Comparison of ENCODE assay signal across 1 cellular context in genomic region chr16:22186517-22186916, GRCh38.
TF ChIP-seq lines count a peak whose summit lies in the region.

No MANE protein-coding gene starts in this region.

TF ChIP-seq in WTC11, 78 proteins besides CTCF, POLR2A, EP300 and RAD21 (continued from another document):
- TF ChIP-seq ZNF138 (CRISPR knock-in tag; conservative IDR thresholded peaks at IDR 0.05) (no peak), ESRRA (CRISPR knock-in tag; IDR thresholded peaks at IDR 0.05; ENCODE audit: borderline replicate concordance) (no peak), NR2C2 (CRISPR knock-in tag; IDR thresholded peaks at IDR 0.05) (no peak), OVOL2 (CRISPR knock-in tag; IDR thresholded peaks at IDR 0.05; ENCODE audit: borderline replicate concordance) (no peak), GTF2I (CRISPR knock-in tag; conservative IDR thresholded peaks at IDR 0.05) (no peak), ATF1 (CRISPR knock-in tag; IDR thresholded peaks at IDR 0.05) (no peak), ERG (CRISPR knock-in tag; IDR thresholded peaks at IDR 0.05) (no peak), FOXP4 (CRISPR knock-in tag; IDR thresholded peaks at IDR 0.05) (no peak)
- TF ChIP-seq, protein P1, sequence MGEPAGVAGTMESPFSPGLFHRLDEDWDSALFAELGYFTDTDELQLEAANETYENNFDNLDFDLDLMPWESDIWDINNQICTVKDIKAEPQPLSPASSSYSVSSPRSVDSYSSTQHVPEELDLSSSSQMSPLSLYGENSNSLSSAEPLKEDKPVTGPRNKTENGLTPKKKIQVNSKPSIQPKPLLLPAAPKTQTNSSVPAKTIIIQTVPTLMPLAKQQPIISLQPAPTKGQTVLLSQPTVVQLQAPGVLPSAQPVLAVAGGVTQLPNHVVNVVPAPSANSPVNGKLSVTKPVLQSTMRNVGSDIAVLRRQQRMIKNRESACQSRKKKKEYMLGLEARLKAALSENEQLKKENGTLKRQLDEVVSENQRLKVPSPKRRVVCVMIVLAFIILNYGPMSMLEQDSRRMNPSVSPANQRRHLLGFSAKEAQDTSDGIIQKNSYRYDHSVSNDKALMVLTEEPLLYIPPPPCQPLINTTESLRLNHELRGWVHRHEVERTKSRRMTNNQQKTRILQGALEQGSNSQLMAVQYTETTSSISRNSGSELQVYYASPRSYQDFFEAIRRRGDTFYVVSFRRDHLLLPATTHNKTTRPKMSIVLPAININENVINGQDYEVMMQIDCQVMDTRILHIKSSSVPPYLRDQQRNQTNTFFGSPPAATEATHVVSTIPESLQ (CRISPR knock-in tag; IDR thresholded peaks at IDR 0.05) = no peak
